ENCODE assay signal across 8 cellular contexts in genomic region chr11:1382831-1383607, GRCh38. TPM values are rescaled to one million over a fixed set of nuclear protein-coding genes. Genes with fewer than 3 reads are reported as not detected.
DNase-seq lines count a peak whose midpoint lies in the region; ATAC-seq, FAIRE-seq and TF ChIP-seq lines count a peak whose summit lies in the region.

No MANE protein-coding gene starts in this region.

- H3K79me2 ChIP-seq in DOHH2 (ENCODE audit: control insufficient read depth, low read length): no peaks in the 10 kb centered on the region

- CTCF ChIA-PET in HEK293T (lab: Yijun Ruan, JAX): interaction anchor here (0.5 kb wide), 1 partner anchor 549 kb away, joined by 3 read pairs; no protein-coding TSS in a partner anchor
- CTCF ChIA-PET in activated B cell treated with CpG ODN at 0.5 μM for 24 hours (lab: Charles Lee): no interaction called here

- ATAC-seq in activated B cell treated with CpG ODN at 0.5 μM for 24 hours (ENCODE audit: low read depth) (peak; percentile 74), GM18870 (IDR thresholded peaks at IDR 0.05; ENCODE audit: unreplicated experiment) (no peak)

- peaks cover 1% of the 10 kb centered on the region for H3K27me3 Mint-ChIP-seq in activated B cell treated with CpG ODN at 0.5 μM for 24 hours

- peak; percentile 66 for DNase-seq in HEK293T (ENCODE audit: extremely low spot score)
- DNase-seq in NCI-H2029 treated with DMSO at 0.1 percent for 48 hours (lab: John Stamatoyannopoulos, UW): peak; percentile 17
- peak; percentile 68 for DNase-seq in activated B cell treated with CpG ODN at 0.5 μM for 24 hours
- peak; percentile 31 for DNase-seq in bronchial epithelial cell (ENCODE audit: low read depth)
- DNase-seq in spleen: peak; percentile 96

- peaks cover 4% of the 10 kb centered on the region for H3K9me3 Mint-ChIP-seq in activated B cell treated with CpG ODN at 0.5 μM for 24 hours

- POLR2A ChIA-PET in HEK293T (lab: Yijun Ruan, JAX): interaction anchor here (1.0 to 2.2 kb wide), 5 partner anchors 9 to 120 kb away, joined by 3 to 10 read pairs (median 4); no protein-coding TSS in a partner anchor
- POLR2A ChIA-PET in activated B cell treated with CpG ODN at 0.5 μM for 24 hours (lab: Charles Lee): interaction anchor here (0.7 to 2.5 kb wide), 4 partner anchors 40 to 469 kb away, joined by 3 to 29 read pairs (median 4); partner anchors contain the start of gene TOLLIP

- no peaks in the 10 kb centered on the region for H3K36me3 Mint-ChIP-seq in activated B cell treated with CpG ODN at 0.5 μM for 24 hours (ENCODE audit: low read depth)

- FAIRE-seq in bronchial epithelial cell (lab: Jason Lieb, UNC) (no peak), islet of Langerhans (lab: Jason Lieb, UNC) (peak; percentile 49)

- H3K4me1 ChIP-seq in DOHH2 (ENCODE audit: control insufficient read depth, low read length): 0 out of 2 replicates have a peak, but pooled peaks cover 5% of the 10 kb centered on the region
- H3K4me1 ChIP-seq in spleen: peaks cover 0 to 29% (median 14%) of the 10 kb centered on the region in 6 donors

- peak overlapping the region; percentile 91 for H3K27ac Mint-ChIP-seq in activated B cell treated with CpG ODN at 0.5 μM for 24 hours

- H3K4me1 Mint-ChIP-seq in activated B cell treated with CpG ODN at 0.5 μM for 24 hours: peaks cover 31% of the 10 kb centered on the region

- no peaks in the 10 kb centered on the region for H3F3A ChIP-seq in DOHH2 (ENCODE audit: control insufficient read depth, insufficient read depth)

- TF ChIP-seq POLR2A in spleen (IDR thresholded peaks at IDR 0.05): no peak

- intact Hi-C loops in activated B cell treated with CpG ODN at 0.5 μM for 24 hours (cut with micrococcal nuclease) (loop anchor here (1.0 to 10.0 kb wide), 6 partner anchors 47 to 688 kb away; partner anchors contain the start of genes DEAF1, DUSP8 and TMEM80), spleen (cut with DNase I; ENCODE audit: low total_unique reads) (loop anchor here (5.0 kb wide), 1 partner anchor 71 kb away; no protein-coding TSS in a partner anchor)

- H3K4me2 ChIP-seq in DOHH2 (ENCODE audit: low read length): peak overlapping the region; percentile 70

- H3K36me3 ChIP-seq in DOHH2 (ENCODE audit: control insufficient read depth, low read length): no peaks in the 10 kb centered on the region
- no peaks in the 10 kb centered on the region for H3K36me3 ChIP-seq in bronchial epithelial cell (ENCODE audit: control insufficient read depth, insufficient read depth, low read length)
- H3K36me3 ChIP-seq in spleen: no peaks in the 10 kb centered on the region

- H3K27ac ChIP-seq in DOHH2 (ENCODE audit: low read depth, low read length) (no peak overlapping the region), spleen (peak overlapping the region; percentile 86 to 97 (median 89))

- H3K4me3 ChIP-seq in DOHH2 (ENCODE audit: low read length) (peak overlapping the region; percentile 65), bronchial epithelial cell (ENCODE audit: low read depth, low read length) (peak overlapping the region; percentile 47), spleen (peak overlapping the region; percentile 45 to 78 (median 52))

- H4K20me1 ChIP-seq in DOHH2 (ENCODE audit: control insufficient read depth, insufficient read depth, low read depth, low read length): no peaks in the 10 kb centered on the region

- no peaks in the 10 kb centered on the region for H3K9me3 ChIP-seq in DOHH2 (ENCODE audit: control insufficient read depth, insufficient read depth, low read length)
- H3K9me3 ChIP-seq in spleen: no peaks in the 10 kb centered on the region

- no peaks in the 10 kb centered on the region; the same call in 1 of the 2 replicates for H3K27me3 ChIP-seq in DOHH2 (ENCODE audit: control insufficient read depth, low read length)
- peaks cover 2% of the 10 kb centered on the region for H3K27me3 ChIP-seq in bronchial epithelial cell (ENCODE audit: control insufficient read depth, insufficient read depth, low read length)
- peaks cover 0 to 20% (median 0%) of the 10 kb centered on the region in 7 donors for H3K27me3 ChIP-seq in spleen (replicated peaks in 1 of 7)

- no peaks in the 10 kb centered on the region for H3K9me2 ChIP-seq in DOHH2 (replicated peaks; ENCODE audit: control insufficient read depth, low read length)

- TF ChIP-seq CTCF in DOHH2 (IDR thresholded peaks at IDR 0.05; ENCODE audit: low read depth, low read length, poor library complexity, severe bottlenecking): no peak
- no peak for TF ChIP-seq CTCF in activated B cell treated with CpG ODN at 0.5 μM for 24 hours (IDR thresholded peaks at IDR 0.05)
- no peak for TF ChIP-seq CTCF in bronchial epithelial cell (IDR thresholded peaks at IDR 0.05; ENCODE audit: insufficient read depth, low read length, severe bottlenecking)
- TF ChIP-seq CTCF in spleen (IDR thresholded peaks at IDR 0.05 in 8 of 11, conservative IDR thresholded peaks at IDR 0.05 in 3 of 11): peak in 4 of 11 experiments; percentile 24 to 35 (median 28)

- WGBS in spleen, 5 donors: 0 to 1% (median 1%) methylated on average over 27 to 56 of the region's 56 CpGs

- peak overlapping the region; percentile 85 for H3K4me3 Mint-ChIP-seq in activated B cell treated with CpG ODN at 0.5 μM for 24 hours

TF ChIP-seq in HEK293T, 16 proteins besides CTCF, POLR2A, EP300 and RAD21:
- TF ChIP-seq FOXM1 (IDR thresholded peaks at IDR 0.05; ENCODE audit: borderline replicate concordance): no peak
- TF ChIP-seq, protein P1, sequence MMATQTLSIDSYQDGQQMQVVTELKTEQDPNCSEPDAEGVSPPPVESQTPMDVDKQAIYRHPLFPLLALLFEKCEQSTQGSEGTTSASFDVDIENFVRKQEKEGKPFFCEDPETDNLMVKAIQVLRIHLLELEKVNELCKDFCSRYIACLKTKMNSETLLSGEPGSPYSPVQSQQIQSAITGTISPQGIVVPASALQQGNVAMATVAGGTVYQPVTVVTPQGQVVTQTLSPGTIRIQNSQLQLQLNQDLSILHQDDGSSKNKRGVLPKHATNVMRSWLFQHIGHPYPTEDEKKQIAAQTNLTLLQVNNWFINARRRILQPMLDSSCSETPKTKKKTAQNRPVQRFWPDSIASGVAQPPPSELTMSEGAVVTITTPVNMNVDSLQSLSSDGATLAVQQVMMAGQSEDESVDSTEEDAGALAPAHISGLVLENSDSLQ (IDR thresholded peaks at IDR 0.05): peak; percentile 56
- TF ChIP-seq L3MBTL2 (conservative IDR thresholded peaks at IDR 0.05): peak; percentile 79

RNA-seq across cellular contexts. Expression of gene BRSK2, which starts 6.7 kb away (rescaled TPM):
- 0.11 and 0.37 TPM in 2 replicates for total RNA-seq in activated B cell treated with CpG ODN at 0.5 μM for 24 hours
- total RNA-seq in bronchial epithelial cell: 0.38 TPM in 1 of 2 replicates, not detected in the other
- total RNA-seq in spleen: under 1 TPM; 0.26 to 0.77 (median 0.47) TPM
- 1 to 10 TPM in 1 of 3 donors, under 1 TPM in 2; 0.17 to 1.5 (median 0.32) TPM for polyA plus RNA-seq in spleen

Comparison
In these comparisons a context has a peak if more than half of its experiments do, and no peak if none do; other contexts are left out.
1. DNase-seq: peak in every context shown above with its lines; median percentile 96 in spleen; 68 in activated B cell treated with CpG ODN at 0.5 μM for 24 hours; 66 in HEK293T; 31 in bronchial epithelial cell; 17 in NCI-H2029 treated with DMSO at 0.1 percent for 48 hours.